In genomic region chr10:30039567-30039966, GRCh38 we compare ENCODE assay signal across 1 cellular context.
TF ChIP-seq lines count a peak whose summit lies in the region.

No MANE protein-coding gene starts in this region.

TF ChIP-seq in IMR-90, 13 proteins besides CTCF, POLR2A, EP300 and RAD21:
- TF ChIP-seq FOS (IDR thresholded peaks at IDR 0.05; ENCODE audit: low read depth, low read length) (no peak), MAFK (IDR thresholded peaks at IDR 0.05; ENCODE audit: low read depth, low read length) (no peak), RCOR1 (IDR thresholded peaks at IDR 0.05; ENCODE audit: insufficient replicate concordance, low read length) (no peak), NFE2L2 (IDR thresholded peaks at IDR 0.05; ENCODE audit: low read depth, low read length) (no peak), RFX5 (IDR thresholded peaks at IDR 0.05; ENCODE audit: low read depth, low read length) (no peak), ELK1 (IDR thresholded peaks at IDR 0.05; ENCODE audit: borderline replicate concordance, low read depth, low read length) (no peak), CHD1 (IDR thresholded peaks at IDR 0.05; ENCODE audit: low read depth, low read length) (no peak), USF2 (IDR thresholded peaks at IDR 0.05; ENCODE audit: low read depth, low read length) (no peak), MAZ (IDR thresholded peaks at IDR 0.05; ENCODE audit: borderline replicate concordance, low read depth, low read length) (no peak), CEBPB (IDR thresholded peaks at IDR 0.05; ENCODE audit: low read depth, low read length) (no peak), SMC3 (IDR thresholded peaks at IDR 0.05; ENCODE audit: low read depth, low read length) (no peak), MXI1 (IDR thresholded peaks at IDR 0.05; ENCODE audit: borderline replicate concordance, low read depth, low read length) (no peak), BHLHE40 (IDR thresholded peaks at IDR 0.05; ENCODE audit: low read depth, low read length) (no peak)
TF ChIP-seq in IMR-90: peak in this region for 0.
